In the genomic region with DNA sequence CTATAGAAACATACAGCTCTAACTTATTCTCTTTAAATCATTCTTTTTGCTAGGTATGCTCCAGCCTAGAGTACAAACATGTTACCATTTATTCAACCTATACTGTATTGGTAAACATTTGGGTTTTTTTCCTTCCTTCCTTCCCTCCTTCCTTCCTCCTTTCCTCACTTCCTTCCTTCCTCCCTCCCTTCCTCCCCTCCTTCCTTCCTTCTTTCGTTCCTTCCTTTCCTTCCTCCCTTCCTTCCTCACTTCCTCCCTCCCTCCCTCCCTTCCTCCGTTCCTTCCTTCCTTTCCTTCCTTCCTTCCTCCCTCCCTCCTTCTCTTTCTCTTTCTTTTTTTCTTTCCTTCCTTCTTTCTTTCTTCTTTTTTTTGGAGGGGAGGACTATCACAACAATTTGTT, we compare ENCODE assay signal across 8 cellular contexts.
"Had no signal": no experiment of that assay in that cellular context is flagged by ENCODE, and none has a peak within 500 bp of the region (broad histone marks: within the 10 kb centered on the region; RNA-seq: fewer than 3 reads in every experiment).

No MANE protein-coding gene starts in this region.

- FAIRE-seq: G401.6, GM12878, GM12891, GM12892, GM18507, GM19239 had no signal

- ATAC-seq: GM12878 had no signal

- DNase-seq: GDM1, GF-D8 had no signal

- H3K4me3 ChIP-seq: GM12878 had no signal
